In genomic region chr7:139095194-139095659, GRCh38 we compare ENCODE assay signal across 8 cellular contexts. TPM values are rescaled to one million over a fixed set of nuclear protein-coding genes. Genes with fewer than 3 reads are reported as not detected.
DNase-seq lines count a peak whose midpoint lies in the region; ATAC-seq and TF ChIP-seq lines count a peak whose summit lies in the region.

No MANE protein-coding gene starts in this region.

- H3K27ac ChIP-seq in KOPT-K1 (ENCODE audit: low read depth, low read length, poor library complexity, severe bottlenecking), result peak overlapping the region; percentile 95

- POLR2A ChIA-PET in activated CD4-positive, alpha-beta memory T cell treated with anti-CD3 and anti-CD28 coated beads, Interleukin-2, amount 10 ng/mL, durations not matched to agents 7 days and 5 days (lab: Charles Lee), result interaction anchor here (0.7 to 4.4 kb wide), 30 partner anchors 8 to 264 kb away, joined by 3 to 178 read pairs (median 10); partner anchors contain the start of genes LUC7L2, UBN2 and ZC3HAV1

- peaks cover 85% of the 10 kb centered on the region for H3K4me1 Mint-ChIP-seq in activated CD4-positive, alpha-beta memory T cell treated with anti-CD3 and anti-CD28 coated beads, Interleukin-2, amount 10 ng/mL, durations not matched to agents 7 days and 5 days

- peak overlapping the region; percentile 22; the same call in 1 of the 2 replicates for H3K4me3 ChIP-seq in GM06990 (replicated peaks; ENCODE audit: low read depth, low read length)

- H3K27ac Mint-ChIP-seq in activated CD4-positive, alpha-beta memory T cell treated with anti-CD3 and anti-CD28 coated beads, Interleukin-2, amount 10 ng/mL, durations not matched to agents 7 days and 5 days, result peak overlapping the region; percentile 92

- CTCF ChIA-PET in activated CD4-positive, alpha-beta memory T cell treated with anti-CD3 and anti-CD28 coated beads, Interleukin-2, amount 10 ng/mL, durations not matched to agents 7 days and 5 days (lab: Charles Lee), result interaction anchor here (0.9 to 3.2 kb wide), 20 partner anchors 9 to 265 kb away, joined by 3 to 37 read pairs (median 4); partner anchors contain the start of gene LUC7L2

- H3K9me3 Mint-ChIP-seq in activated CD4-positive, alpha-beta memory T cell treated with anti-CD3 and anti-CD28 coated beads, Interleukin-2, amount 10 ng/mL, durations not matched to agents 7 days and 5 days, result no peaks in the 10 kb centered on the region

- H3K36me3 ChIP-seq in GM06990 (ENCODE audit: control insufficient read depth, insufficient read depth, low read length), result peaks cover 4% of the 10 kb centered on the region
- H3K36me3 ChIP-seq in KOPT-K1 (ENCODE audit: insufficient read depth, low read length), result peaks cover 74% of the 10 kb centered on the region

- peak; percentile 3 for TF ChIP-seq CTCF in GM06990 (IDR thresholded peaks at IDR 0.05; ENCODE audit: insufficient read depth, low read length, poor library complexity, severe bottlenecking)

- peak overlapping the region; percentile 78 for H3K4me3 Mint-ChIP-seq in activated CD4-positive, alpha-beta memory T cell treated with anti-CD3 and anti-CD28 coated beads, Interleukin-2, amount 10 ng/mL, durations not matched to agents 7 days and 5 days

- peak; percentile 99 for ATAC-seq in GM21619 (IDR thresholded peaks at IDR 0.05; ENCODE audit: unreplicated experiment)
- peak; percentile 61 for ATAC-seq in Right ventricle myocardium superior (ENCODE audit: poor library complexity)

- H3K27me3 ChIP-seq in GM06990 (replicated peaks; ENCODE audit: control insufficient read depth, insufficient read depth, low read length), result no peaks in the 10 kb centered on the region

- intact Hi-C loops in Right ventricle myocardium superior (cut with DNase I), result no loop called here

- DNase-seq in GM06990 (ENCODE audit: extremely low read depth, insufficient read length) (peak; percentile 66), Right ventricle myocardium superior (no peak), NCI-H2171 treated with DMSO at 0.1 percent for 48 hours (lab: John Stamatoyannopoulos, UW) (no peak), LoVo (ENCODE audit: low spot score) (no peak)
- DNase-seq in activated CD4-positive, alpha-beta memory T cell treated with anti-CD3 and anti-CD28 coated beads, Interleukin-2, amount 10 ng/mL, durations not matched to agents 7 days and 5 days, result peak; percentile 91
- peak; percentile 64 for DNase-seq in stimulated activated naive CD4-positive, alpha-beta T cell treated with Interleukin-2 at 50 U/mL for 16 hours (lab: John Stamatoyannopoulos, UW)

- no peaks in the 10 kb centered on the region for H3K27me3 Mint-ChIP-seq in activated CD4-positive, alpha-beta memory T cell treated with anti-CD3 and anti-CD28 coated beads, Interleukin-2, amount 10 ng/mL, durations not matched to agents 7 days and 5 days

- H3K9me3 ChIP-seq in KOPT-K1 (ENCODE audit: insufficient read depth, low read length, poor library complexity, severe bottlenecking), result no peaks in the 10 kb centered on the region

- peaks cover 88% of the 10 kb centered on the region for H3K36me3 Mint-ChIP-seq in activated CD4-positive, alpha-beta memory T cell treated with anti-CD3 and anti-CD28 coated beads, Interleukin-2, amount 10 ng/mL, durations not matched to agents 7 days and 5 days (ENCODE audit: low read depth)

RNA-seq across cellular contexts. Expression of gene ZC3HAV1, which starts 14.3 kb away (rescaled TPM):
- total RNA-seq in activated CD4-positive, alpha-beta memory T cell treated with anti-CD3 and anti-CD28 coated beads, Interleukin-2, amount 10 ng/mL, durations not matched to agents 7 days and 5 days, result 100 to 1,000 TPM; 129 to 133 TPM
- 6.5 TPM for total RNA-seq in Right ventricle myocardium superior

RNA-seq across cellular contexts. Expression of gene ZC3HAV1L, which starts 59.4 kb away (rescaled TPM):
- total RNA-seq in activated CD4-positive, alpha-beta memory T cell treated with anti-CD3 and anti-CD28 coated beads, Interleukin-2, amount 10 ng/mL, durations not matched to agents 7 days and 5 days, result 10 to 100 TPM; 16.7 to 17.8 TPM
- 2.9 TPM for total RNA-seq in Right ventricle myocardium superior

Comparison
In these comparisons a context has a peak if more than half of its experiments do, and no peak if none do; other contexts are left out.
1. DNase-seq: peak in GM06990 (single experiment), activated CD4-positive, alpha-beta memory T cell treated with anti-CD3 and anti-CD28 coated beads, Interleukin-2, amount 10 ng/mL, durations not matched to agents 7 days and 5 days (single experiment) and stimulated activated naive CD4-positive, alpha-beta T cell treated with Interleukin-2 at 50 U/mL for 16 hours (single experiment); none in Right ventricle myocardium superior (single experiment), NCI-H2171 treated with DMSO at 0.1 percent for 48 hours (single experiment) and LoVo (single experiment).
2. RNA of gene ZC3HAV1, which starts 14.3 kb away (total RNA-seq): 129 to 133 TPM in activated CD4-positive, alpha-beta memory T cell treated with anti-CD3 and anti-CD28 coated beads, Interleukin-2, amount 10 ng/mL, durations not matched to agents 7 days and 5 days; 6.5 TPM in Right ventricle myocardium superior (single experiment); every median in the first group is over 10 times any median in the second.